Comparison of ENCODE assay signal across 19 cellular contexts in the genomic region with DNA sequence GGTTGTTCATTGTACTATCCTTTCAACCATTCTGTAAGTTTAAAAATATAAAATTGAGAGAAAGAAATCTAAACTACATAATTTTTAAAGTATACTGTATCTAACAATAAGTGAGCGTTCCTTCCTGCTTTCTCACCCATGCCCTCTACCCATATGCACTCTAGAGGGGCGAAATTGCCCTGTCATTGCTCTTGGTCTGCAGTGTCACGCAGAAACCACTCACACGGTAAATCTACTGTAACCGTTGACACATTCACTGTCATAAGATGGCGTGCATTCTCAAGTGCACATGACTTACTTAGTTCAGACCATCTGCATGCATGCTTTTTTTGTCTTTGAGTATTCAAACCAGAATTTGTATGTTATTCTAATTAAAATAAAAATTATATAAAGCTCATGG. TPM values are rescaled to one million over a fixed set of nuclear protein-coding genes. Genes with fewer than 3 reads are reported as not detected.
A peak's percentile ranks its signal among the peaks of the same experiment; 100 is the strongest.
DNase-seq lines count a peak whose midpoint lies in the region; ATAC-seq and TF ChIP-seq lines count a peak whose summit lies in the region.
"Had no signal": no experiment of that assay in that cellular context is flagged by ENCODE, and none has a peak within 500 bp of the region (broad histone marks: within the 10 kb centered on the region; RNA-seq: fewer than 3 reads in every experiment).

No MANE protein-coding gene starts in this region.

- DNase-seq in DMS53 (lab: John Stamatoyannopoulos, UW) (peak; percentile 97), KBM-7 (peak; percentile 80), NCI-H69 (lab: John Stamatoyannopoulos, UW) (peak; percentile 23), erythroblast (lab: John Stamatoyannopoulos, UW) (peak; percentile 51 to 62)
- DNase-seq in activated T-cell treated with anti-CD3 and anti-CD28 coated beads, Interleukin-2, amount 50 U/mL, for 4 hours = no peak
- no peak for DNase-seq in effector memory CD4-positive, alpha-beta T cell
- DNase-seq: activated CD4-positive, alpha-beta T cell treated with anti-CD3 and anti-CD28 coated beads, Interleukin-2, amount 10 ng/mL, durations not matched to agents 24 days and 14 days; activated CD8-positive, alpha-beta memory T cell treated with anti-CD3 and anti-CD28 coated beads, Interleukin-2, amount 50 U/mL, for 48 hours; activated naive CD4-positive, alpha-beta T cell treated with Interleukin-2 at 50 U/mL for 16 hours; anterior cingulate cortex; effector CD8-positive, alpha-beta T cell; H9; hippocampal formation; NCI-H2029; SJCRH30; T-helper 9 cell had no signal

- no peak overlapping the region for H3K27ac ChIP-seq in effector memory CD4-positive, alpha-beta T cell (ENCODE audit: insufficient read depth, low read length, poor library complexity, severe bottlenecking)
- H3K27ac ChIP-seq: SJCRH30, thoracic aorta had no signal

- peaks cover 16% of the 10 kb centered on the region for H3K27me3 Mint-ChIP-seq in activated T-cell treated with anti-CD3 and anti-CD28 coated beads, Interleukin-2, amount 50 U/mL, for 4 hours (ENCODE audit: low read depth)

- H3K9me3 Mint-ChIP-seq in activated T-cell treated with anti-CD3 and anti-CD28 coated beads, Interleukin-2, amount 50 U/mL, for 4 hours = no peaks in the 10 kb centered on the region
- H3K9me3 Mint-ChIP-seq: H9 had no signal

- H3K4me1 ChIP-seq in effector memory CD4-positive, alpha-beta T cell (ENCODE audit: control insufficient read depth, insufficient read depth, low read length, poor library complexity, severe bottlenecking) = no peaks in the 10 kb centered on the region
- H3K4me1 ChIP-seq: SJCRH30 had no signal

- in situ Hi-C loops in KBM-7 (cut with MboI; ENCODE audit: low pct_unique_long_range_greater_than_20kb, low sequenced_read_pairs) = no loop called here

- H3K4me3 ChIP-seq in effector memory CD4-positive, alpha-beta T cell (ENCODE audit: insufficient read depth, low read depth, low read length, poor library complexity, severe bottlenecking) = no peak overlapping the region
- H3K4me3 ChIP-seq: SJCRH30, thoracic aorta had no signal

- no peak for ATAC-seq in GM21529 (IDR thresholded peaks at IDR 0.05; ENCODE audit: unreplicated experiment)
- ATAC-seq in activated T-cell treated with anti-CD3 and anti-CD28 coated beads, Interleukin-2, amount 50 U/mL, for 4 hours = no peak

- no peaks in the 10 kb centered on the region for H3K36me3 Mint-ChIP-seq in activated T-cell treated with anti-CD3 and anti-CD28 coated beads, Interleukin-2, amount 50 U/mL, for 4 hours (ENCODE audit: insufficient read depth)

- H3K9me3 ChIP-seq in effector memory CD4-positive, alpha-beta T cell (ENCODE audit: control insufficient read depth, low read length) = no peaks in the 10 kb centered on the region
- H3K9me3 ChIP-seq: thoracic aorta had no signal

- H3K4me1 Mint-ChIP-seq in activated T-cell treated with anti-CD3 and anti-CD28 coated beads, Interleukin-2, amount 50 U/mL, for 4 hours (ENCODE audit: low read depth) = no peaks in the 10 kb centered on the region
- H3K4me1 Mint-ChIP-seq: activated CD4-positive, alpha-beta T cell treated with anti-CD3 and anti-CD28 coated beads, Interleukin-2, amount 10 ng/mL, durations not matched to agents 24 days and 14 days; B cell; H9 had no signal

- H3K36me3 ChIP-seq in effector memory CD4-positive, alpha-beta T cell (ENCODE audit: control insufficient read depth, insufficient read depth, low read length) = no peaks in the 10 kb centered on the region
- H3K36me3 ChIP-seq: SJCRH30, thoracic aorta had no signal

- no peaks in the 10 kb centered on the region for H3K27me3 ChIP-seq in effector memory CD4-positive, alpha-beta T cell (replicated peaks; ENCODE audit: control insufficient read depth, insufficient read depth, low read length, poor library complexity, severe bottlenecking)
- H3K27me3 ChIP-seq: SJCRH30 had no signal

- H3K4me3 Mint-ChIP-seq in activated T-cell treated with anti-CD3 and anti-CD28 coated beads, Interleukin-2, amount 50 U/mL, for 4 hours = no peak overlapping the region
- H3K4me3 Mint-ChIP-seq: activated CD4-positive, alpha-beta T cell treated with anti-CD3 and anti-CD28 coated beads, Interleukin-2, amount 10 ng/mL, durations not matched to agents 24 days and 14 days; B cell; H9 had no signal

- no peak for TF ChIP-seq POLR2A in erythroblast (IDR thresholded peaks at IDR 0.05; ENCODE audit: low read length)

RNA-seq across cellular contexts. Expression of a gene that starts 55.7 kb away (rescaled TPM):
- total RNA-seq in activated T-cell treated with anti-CD3 and anti-CD28 coated beads, Interleukin-2, amount 50 U/mL, for 4 hours = 10 to 100 TPM; 42.0 to 56.0 (median 43.4) TPM

Comparison
In these comparisons a context has a peak if more than half of its experiments do, and no peak if none do; other contexts are left out.
1. DNase-seq: peak in DMS53 (single experiment), KBM-7 (single experiment), NCI-H69 (single experiment) and erythroblast (2 of 2); none in activated T-cell treated with anti-CD3 and anti-CD28 coated beads, Interleukin-2, amount 50 U/mL, for 4 hours (single experiment) and effector memory CD4-positive, alpha-beta T cell (0 of 3).